Comparison of ENCODE assay signal across 24 cellular contexts in the genomic region with DNA sequence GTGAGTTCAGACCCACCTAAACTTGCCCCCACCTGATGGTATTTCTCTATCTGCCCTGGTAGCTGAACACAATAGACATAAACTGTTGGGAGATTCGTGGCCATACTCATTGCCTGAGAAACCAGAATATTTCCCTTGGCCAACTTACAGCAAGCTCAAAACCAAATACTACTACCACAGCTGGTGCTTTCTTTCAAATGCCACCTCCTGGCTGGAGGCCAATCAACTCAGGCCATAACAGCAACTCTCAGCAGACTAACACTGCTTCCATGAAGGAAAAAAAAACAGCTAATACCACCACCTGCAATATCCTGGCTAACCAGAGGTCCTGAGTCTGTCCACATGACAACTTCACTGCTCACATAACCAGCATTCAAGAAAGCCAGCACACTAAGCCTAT.
DNase-seq lines count a peak whose midpoint lies in the region; ATAC-seq and TF ChIP-seq lines count a peak whose summit lies in the region.
"Had no signal": no experiment of that assay in that cellular context is flagged by ENCODE, and none has a peak within 500 bp of the region (broad histone marks: within the 10 kb centered on the region; RNA-seq: fewer than 3 reads in every experiment).

No MANE protein-coding gene starts in this region.

- no peaks in the 10 kb centered on the region for H3K36me3 ChIP-seq in A673 (ENCODE audit: insufficient read depth, low read length, poor library complexity, severe bottlenecking)
- H3K36me3 ChIP-seq: adrenal gland; BLaER1 treated with 17β-estradiol and CSF1 and Interleukin-3, amounts not matched to agents 10 nM and 100 nM; cardiac muscle cell; upper lobe of left lung had no signal

- no peak overlapping the region for H3K4me3 ChIP-seq in A673 (ENCODE audit: low read depth, low read length, poor library complexity, severe bottlenecking)
- H3K4me3 ChIP-seq: adrenal gland; BLaER1 treated with 17β-estradiol and CSF1 and Interleukin-3, amounts not matched to agents 10 nM and 100 nM; cardiac muscle cell; coronary artery; upper lobe of left lung had no signal

- ATAC-seq in GM18861 (IDR thresholded peaks at IDR 0.05; ENCODE audit: unreplicated experiment): no peak
- ATAC-seq: naive thymus-derived CD8-positive, alpha-beta T cell had no signal

- H3K4me3 Mint-ChIP-seq in activated naive CD4-positive, alpha-beta T cell treated with anti-CD3 and anti-CD28 coated beads, Interleukin-2, amount 10 ng/mL, durations not matched to agents 7 days and 5 days: no peak overlapping the region
- H3K4me3 Mint-ChIP-seq: mesothelial cell of epicardium; naive thymus-derived CD8-positive, alpha-beta T cell; T-helper 2 cell treated with Interferon-gamma antibody and Interleukin-4, amounts not matched to agents 5 μg/mL and 100 μg/mL, for 36 hours had no signal

- no peaks in the 10 kb centered on the region for H3K4me1 ChIP-seq in A673 (ENCODE audit: insufficient read depth, low read length, poor library complexity, severe bottlenecking)
- H3K4me1 ChIP-seq: adrenal gland; BLaER1 treated with 17β-estradiol and CSF1 and Interleukin-3, amounts not matched to agents 10 nM and 100 nM; upper lobe of left lung had no signal

- POLR2A ChIA-PET in A673 (lab: Charles Lee; ENCODE audit: low non-redundant PET): no interaction called here

- intact Hi-C loops in A673 (cut with micrococcal nuclease; ENCODE audit: unreplicated experiment): no loop called here

- H3K9me3 ChIP-seq in A673 (ENCODE audit: low read depth, low read length, poor library complexity, severe bottlenecking): no peaks in the 10 kb centered on the region
- H3K9me3 ChIP-seq: adrenal gland, upper lobe of left lung had no signal

- no peak overlapping the region for H3K27ac ChIP-seq in A673 (ENCODE audit: low read depth, low read length, poor library complexity, severe bottlenecking)
- H3K27ac ChIP-seq: adrenal gland; BLaER1 treated with 17β-estradiol and CSF1 and Interleukin-3, amounts not matched to agents 10 nM and 100 nM; cardiac muscle cell; coronary artery; KMS-11; upper lobe of left lung had no signal

- no peaks in the 10 kb centered on the region for H3K27me3 Mint-ChIP-seq in activated naive CD4-positive, alpha-beta T cell treated with anti-CD3 and anti-CD28 coated beads, Interleukin-2, amount 10 ng/mL, durations not matched to agents 7 days and 5 days

- H3K27ac Mint-ChIP-seq in activated naive CD4-positive, alpha-beta T cell treated with anti-CD3 and anti-CD28 coated beads, Interleukin-2, amount 10 ng/mL, durations not matched to agents 7 days and 5 days: no peak overlapping the region
- H3K27ac Mint-ChIP-seq: mesothelial cell of epicardium; T-helper 2 cell treated with Interferon-gamma antibody and Interleukin-4, amounts not matched to agents 5 μg/mL and 100 μg/mL, for 36 hours had no signal

- TF ChIP-seq CTCF in A673 (conservative IDR thresholded peaks at IDR 0.05; ENCODE audit: low read depth, low read length): no peak

- H3K36me3 Mint-ChIP-seq in activated naive CD4-positive, alpha-beta T cell treated with anti-CD3 and anti-CD28 coated beads, Interleukin-2, amount 10 ng/mL, durations not matched to agents 7 days and 5 days: no peaks in the 10 kb centered on the region
- H3K36me3 Mint-ChIP-seq: mesothelial cell of epicardium; naive thymus-derived CD8-positive, alpha-beta T cell had no signal

- peak; percentile 7 for DNase-seq in A673 (ENCODE audit: low spot score)
- DNase-seq in LHCN-M2 (ENCODE audit: low read depth): peak; percentile 29
- peak; percentile 59 for DNase-seq in RPMI8226
- DNase-seq in myocyte (ENCODE audit: low read depth): peak; percentile 51
- no peak for DNase-seq in activated naive CD4-positive, alpha-beta T cell treated with anti-CD3 and anti-CD28 coated beads, Interleukin-2, amount 10 ng/mL, durations not matched to agents 7 days and 5 days
- no peak for DNase-seq in nucleus accumbens (lab: John Stamatoyannopoulos, UW)
- DNase-seq: activated CD4-positive, alpha-beta T cell treated with anti-CD3 and anti-CD28 coated beads for 48 hours; activated T-cell treated with anti-CD3 and anti-CD28 coated beads, Interleukin-2, amount 50 U/mL, for 1 hour; adrenal gland; effector memory CD4-positive, alpha-beta T cell; glutamatergic neuron; MV-4-11; naive thymus-derived CD8-positive, alpha-beta T cell; NCI-H345; OCI-M1; retina; upper lobe of left lung had no signal

- peaks cover 2% of the 10 kb centered on the region for H3K9me3 Mint-ChIP-seq in activated naive CD4-positive, alpha-beta T cell treated with anti-CD3 and anti-CD28 coated beads, Interleukin-2, amount 10 ng/mL, durations not matched to agents 7 days and 5 days
- H3K9me3 Mint-ChIP-seq: mesothelial cell of epicardium; T-helper 2 cell treated with Interferon-gamma antibody and Interleukin-4, amounts not matched to agents 5 μg/mL and 100 μg/mL, for 36 hours had no signal

- H3K4me1 Mint-ChIP-seq in activated naive CD4-positive, alpha-beta T cell treated with anti-CD3 and anti-CD28 coated beads, Interleukin-2, amount 10 ng/mL, durations not matched to agents 7 days and 5 days: no peaks in the 10 kb centered on the region
- H3K4me1 Mint-ChIP-seq: mesothelial cell of epicardium; naive thymus-derived CD8-positive, alpha-beta T cell had no signal

- no peaks in the 10 kb centered on the region for H3K27me3 ChIP-seq in A673 (replicated peaks; ENCODE audit: insufficient read depth, low read depth, low read length, poor library complexity)
- H3K27me3 ChIP-seq: adrenal gland; BLaER1 treated with 17β-estradiol and CSF1 and Interleukin-3, amounts not matched to agents 10 nM and 100 nM; cardiac muscle cell; upper lobe of left lung had no signal

- BruUV-seq in A673 (replicated peaks; lab: Mats Ljungman, UMichigan): no TSS peak

- CTCF ChIA-PET in A673 (lab: Charles Lee): no interaction called here
- CTCF ChIA-PET in activated naive CD4-positive, alpha-beta T cell treated with anti-CD3 and anti-CD28 coated beads, Interleukin-2, amount 10 ng/mL, durations not matched to agents 7 days and 5 days (lab: Charles Lee): no interaction called here

Comparison
In these comparisons a context has a peak if more than half of its experiments do, and no peak if none do; other contexts are left out.
1. DNase-seq: peak in A673 (single experiment), LHCN-M2 (single experiment), RPMI8226 (single experiment) and myocyte (single experiment); none in activated naive CD4-positive, alpha-beta T cell treated with anti-CD3 and anti-CD28 coated beads, Interleukin-2, amount 10 ng/mL, durations not matched to agents 7 days and 5 days (single experiment) and nucleus accumbens (0 of 56).